Comparison of ENCODE assay signal across 1 cellular context in the genomic region with DNA sequence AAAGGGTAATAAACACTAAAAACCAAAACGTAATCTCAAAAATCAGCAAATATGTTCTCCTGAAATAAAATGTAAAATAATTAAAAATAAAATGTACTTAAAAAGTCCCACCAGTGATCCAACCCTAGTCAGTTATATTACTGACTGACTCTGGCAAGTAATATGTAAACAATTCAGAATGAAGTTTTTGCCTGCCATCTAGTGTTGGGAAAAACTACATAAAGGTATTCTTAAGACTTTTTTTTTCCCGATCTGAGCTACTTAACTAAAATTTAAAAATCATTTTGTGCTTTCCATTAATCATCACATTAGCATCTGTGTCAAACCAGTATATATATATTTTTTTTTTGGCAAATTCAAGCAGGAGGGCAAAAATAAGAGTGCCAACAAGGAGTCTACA.
TF ChIP-seq lines count a peak whose summit lies in the region.

No MANE protein-coding gene starts in this region.

TF ChIP-seq in endothelial cell of umbilical vein, 7 proteins besides CTCF, POLR2A, EP300 and RAD21:
- no peak for TF ChIP-seq GATA2 (IDR thresholded peaks at IDR 0.05; ENCODE audit: insufficient read depth, insufficient read length, low read depth, low read length)
- TF ChIP-seq POLR2AphosphoS5 (IDR thresholded peaks at IDR 0.05; ENCODE audit: insufficient read depth, low read depth, low read length): no peak
- TF ChIP-seq, protein P1, sequence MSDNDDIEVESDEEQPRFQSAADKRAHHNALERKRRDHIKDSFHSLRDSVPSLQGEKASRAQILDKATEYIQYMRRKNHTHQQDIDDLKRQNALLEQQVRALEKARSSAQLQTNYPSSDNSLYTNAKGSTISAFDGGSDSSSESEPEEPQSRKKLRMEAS (IDR thresholded peaks at IDR 0.05; ENCODE audit: insufficient read depth, insufficient read length): no peak
- TF ChIP-seq JUN (IDR thresholded peaks at IDR 0.05; ENCODE audit: borderline replicate concordance, insufficient read depth, insufficient read length, low read depth): no peak
- no peak for TF ChIP-seq EZH2 (IDR thresholded peaks at IDR 0.05; ENCODE audit: borderline replicate concordance, low read depth, low read length, severe bottlenecking)
- no peak for TF ChIP-seq FOS (IDR thresholded peaks at IDR 0.05; ENCODE audit: borderline replicate concordance, insufficient read depth, low read length)
- TF ChIP-seq MYC (IDR thresholded peaks at IDR 0.05; ENCODE audit: low read depth, low read length): no peak
